ENCODE assay signal across 8 cellular contexts in genomic region chr17:40112191-40112590, GRCh38. TPM values are rescaled to one million over a fixed set of nuclear protein-coding genes. Genes with fewer than 3 reads are reported as not detected.
DNase-seq lines count a peak whose midpoint lies in the region; ATAC-seq, FAIRE-seq and TF ChIP-seq lines count a peak whose summit lies in the region.

No MANE protein-coding gene starts in this region.

- peaks cover 13% of the 10 kb centered on the region for H3K27me3 Mint-ChIP-seq in H9 (ENCODE audit: low read depth)
- no peaks in the 10 kb centered on the region for H3K27me3 Mint-ChIP-seq in activated CD4-positive, alpha-beta memory T cell treated with anti-CD3 and anti-CD28 coated beads for 36 hours

- H3K23me2 ChIP-seq in H9 (ENCODE audit: insufficient read length, low read depth, low read length, poor library complexity, severe bottlenecking) = no peaks in the 10 kb centered on the region

- no peak overlapping the region for H3K4ac ChIP-seq in H9 (ENCODE audit: low read depth, low read length)

- in situ Hi-C loops in GM13976 (cut with MboI; ENCODE audit: low sequenced_read_pairs, unreplicated experiment) = no loop called here

- no peaks in the 10 kb centered on the region; a peak in 2 of 7 replicates for H3K36me3 Mint-ChIP-seq in H9 (ENCODE audit: insufficient read depth in 1 of 3, low read depth in 3 of 3)
- no peaks in the 10 kb centered on the region for H3K36me3 Mint-ChIP-seq in activated CD4-positive, alpha-beta memory T cell treated with anti-CD3 and anti-CD28 coated beads for 36 hours

- TF ChIP-seq CTCF in H9 (conservative IDR thresholded peaks at IDR 0.05) (no peak), hepatocyte (IDR thresholded peaks at IDR 0.05; ENCODE audit: poor library complexity) (no peak), GM13976 (IDR thresholded peaks at IDR 0.05; ENCODE audit: borderline replicate concordance, control extremely low read depth, extremely low read depth, insufficient read depth, missing control alignments) (no peak)

- no peak overlapping the region for H2BK5ac ChIP-seq in H9 (ENCODE audit: insufficient read length, low read length)

- TF ChIP-seq POLR2A in GM12892 (IDR thresholded peaks at IDR 0.05; ENCODE audit: low read depth, low read length) = no peak

- DNase-seq in H9 = no peak
- no peak for DNase-seq in activated CD4-positive, alpha-beta memory T cell treated with anti-CD3 and anti-CD28 coated beads for 36 hours
- DNase-seq in hepatocyte (ENCODE audit: low spot score) = no peak
- no peak for DNase-seq in GM12892 (ENCODE audit: insufficient read length)
- DNase-seq in GM13976 (ENCODE audit: low spot score) = no peak

- H2AFZ ChIP-seq in H9 (ENCODE audit: low read length) (no peak overlapping the region), hepatocyte (no peak overlapping the region)

- H3K9ac ChIP-seq in H9 (ENCODE audit: extremely low read depth, insufficient read length, low read length) (no peak overlapping the region), skeletal muscle tissue (ENCODE audit: low read depth in 1 of 3, low read length in 3 of 3) (peak overlapping the region; percentile 65 to 85 (median 80))

- H3K4me3 ChIP-seq in hepatocyte = no peak overlapping the region
- peak overlapping the region; percentile 36 to 76 (median 67) for H3K4me3 ChIP-seq in skeletal muscle tissue (ENCODE audit: low read length in 3 of 3)

- no peak overlapping the region for H3K56ac ChIP-seq in H9 (ENCODE audit: insufficient read length, low read depth, low read length)

- H3K27me3 ChIP-seq in H9 (ENCODE audit: insufficient read depth, low read length) = peaks cover 2% of the 10 kb centered on the region; the same call in 1 of the 2 replicates
- no peaks in the 10 kb centered on the region for H3K27me3 ChIP-seq in hepatocyte
- H3K27me3 ChIP-seq in skeletal muscle tissue (ENCODE audit: control insufficient read depth in 3 of 3, insufficient read depth in 3 of 3, low read length in 3 of 3) = no peaks in the 10 kb centered on the region

- CTCF ChIA-PET in activated CD4-positive, alpha-beta memory T cell treated with anti-CD3 and anti-CD28 coated beads for 36 hours (lab: Charles Lee) = interaction anchor here (0.6 to 6.3 kb wide), 49 partner anchors 8 to 243 kb away, joined by 3 to 159 read pairs (median 7); partner anchors contain the start of genes CASC3, CDC6, CSF3 and LRRC3C

- no peak overlapping the region for H2BK20ac ChIP-seq in H9 (ENCODE audit: low read depth, low read length, poor library complexity, severe bottlenecking)

- H4K91ac ChIP-seq in H9 (ENCODE audit: insufficient read length, low read depth, low read length) = no peak overlapping the region

- no peak overlapping the region for H3K23ac ChIP-seq in H9 (ENCODE audit: insufficient read length, low read depth, low read length)

- H3K36me3 ChIP-seq in hepatocyte (replicated peaks; ENCODE audit: insufficient read depth, low read depth) = no peaks in the 10 kb centered on the region
- H3K36me3 ChIP-seq in skeletal muscle tissue (ENCODE audit: control insufficient read depth in 3 of 3, insufficient read depth in 3 of 3, low read length in 3 of 3) = no peaks in the 10 kb centered on the region

- H3K79me2 ChIP-seq in H9 (ENCODE audit: insufficient read depth, low read length) (no peaks in the 10 kb centered on the region), hepatocyte (no peaks in the 10 kb centered on the region)

- no peak overlapping the region for H4K8ac ChIP-seq in H9 (replicated peaks; ENCODE audit: insufficient read length, low read depth, low read length)

- no peaks in the 10 kb centered on the region; a peak in 2 of 5 replicates for H3K9me3 Mint-ChIP-seq in H9
- no peaks in the 10 kb centered on the region for H3K9me3 Mint-ChIP-seq in activated CD4-positive, alpha-beta memory T cell treated with anti-CD3 and anti-CD28 coated beads for 36 hours

- H3T11ph ChIP-seq in H9 (ENCODE audit: low read length) = no peak overlapping the region

- H3K9me2 ChIP-seq in hepatocyte (replicated peaks; ENCODE audit: insufficient read depth) = no peaks in the 10 kb centered on the region

- POLR2A ChIA-PET in activated CD4-positive, alpha-beta memory T cell treated with anti-CD3 and anti-CD28 coated beads for 36 hours (lab: Charles Lee) = interaction anchor here (1.3 to 3.7 kb wide), 5 partner anchors 11 to 57 kb away, joined by 3 to 29 read pairs (median 15); partner anchors contain the start of genes CASC3 and NR1D1

- H3K9me3 ChIP-seq in H9 (ENCODE audit: control insufficient read depth, low read depth, low read length) = no peaks in the 10 kb centered on the region
- no peaks in the 10 kb centered on the region for H3K9me3 ChIP-seq in hepatocyte (ENCODE audit: low read depth)
- no peaks in the 10 kb centered on the region for H3K9me3 ChIP-seq in skeletal muscle tissue (ENCODE audit: control insufficient read depth in 3 of 3, low read length in 3 of 3)

- H2AK5ac ChIP-seq in H9 (ENCODE audit: insufficient read length, low read length) = no peak overlapping the region

- no peak overlapping the region for H3K14ac ChIP-seq in H9 (ENCODE audit: insufficient read depth, low read length)

- H4K20me1 ChIP-seq in H9 (ENCODE audit: control insufficient read depth, insufficient read depth, insufficient read length) = no peaks in the 10 kb centered on the region
- H4K20me1 ChIP-seq in hepatocyte (ENCODE audit: insufficient read depth, poor library complexity, severe bottlenecking) = no peaks in the 10 kb centered on the region

- FAIRE-seq in GM12892 (lab: Jason Lieb, UNC) = no peak

- no peak overlapping the region for H4K5ac ChIP-seq in H9 (ENCODE audit: insufficient read length, low read depth, low read length)

- intact Hi-C loops in activated CD4-positive, alpha-beta memory T cell treated with anti-CD3 and anti-CD28 coated beads for 36 hours (cut with micrococcal nuclease) = loop anchor here (2.0 to 5.0 kb wide), 3 partner anchors 29 to 175 kb away; partner anchors contain the start of genes CASC3 and CDC6

- ATAC-seq in HG02798 (IDR thresholded peaks at IDR 0.05; ENCODE audit: poor library complexity, unreplicated experiment) = no peak
- no peak for ATAC-seq in GM19452 (IDR thresholded peaks at IDR 0.05; ENCODE audit: unreplicated experiment)

- peak overlapping the region; percentile 15 for H3K18ac ChIP-seq in H9 (ENCODE audit: insufficient read length, low read depth, low read length)

- peaks cover 21% of the 10 kb centered on the region; the same call in 1 of the 2 replicates for H3K4me1 ChIP-seq in H9 (ENCODE audit: insufficient read depth, low read length)
- H3K4me1 ChIP-seq in hepatocyte (ENCODE audit: insufficient read depth) = peaks cover 72% of the 10 kb centered on the region
- H3K4me1 ChIP-seq in skeletal muscle tissue (ENCODE audit: control insufficient read depth in 3 of 3, insufficient read depth in 3 of 3, low read length in 3 of 3) = peaks cover 70 to 77% (median 75%) of the 10 kb centered on the region in 3 donors

- H3K4me3 Mint-ChIP-seq in H9 = peak overlapping the region in 1 of 2 experiments; percentile 53; a peak in 4 of 5 replicates
- H3K4me3 Mint-ChIP-seq in activated CD4-positive, alpha-beta memory T cell treated with anti-CD3 and anti-CD28 coated beads for 36 hours = no peak overlapping the region

- H3K27ac ChIP-seq in H9 (ENCODE audit: insufficient read length, low read depth, low read length) (no peak overlapping the region), hepatocyte (peak overlapping the region; percentile 76), skeletal muscle tissue (ENCODE audit: low read depth, low read length) (peak overlapping the region; percentile 99)

- no peak overlapping the region for H2BK15ac ChIP-seq in H9 (ENCODE audit: low read depth, low read length)

- no peaks in the 10 kb centered on the region for H3K79me1 ChIP-seq in H9 (ENCODE audit: insufficient read depth, low read depth, low read length, poor library complexity, severe bottlenecking)

- WGBS in H9 (ENCODE audit: extremely low coverage, insufficient read length, low lambda C conversion rate) = no CpG with 5 or more reads among the region's 2 CpGs
- 35% methylated on average over 2 of the region's 2 CpGs for WGBS in hepatocyte (ENCODE audit: low lambda C conversion rate, missing lambda C conversion rate)

- peak overlapping the region; percentile 9 for H3K4me2 ChIP-seq in H9 (ENCODE audit: insufficient read depth, insufficient read length, low read length)
- H3K4me2 ChIP-seq in hepatocyte = peak overlapping the region; percentile 62

- H3K4me1 Mint-ChIP-seq in H9 = peaks cover 72 to 82% of the 10 kb centered on the region in 2 experiments
- peaks cover 58% of the 10 kb centered on the region for H3K4me1 Mint-ChIP-seq in activated CD4-positive, alpha-beta memory T cell treated with anti-CD3 and anti-CD28 coated beads for 36 hours (ENCODE audit: low read depth)

- no peak overlapping the region for H2BK12ac ChIP-seq in H9 (ENCODE audit: insufficient read length, low read depth, low read length)

- peak overlapping the region in 2 of 3 experiments; percentile 73 to 99; a peak in 3 of 7 replicates for H3K27ac Mint-ChIP-seq in H9
- H3K27ac Mint-ChIP-seq in activated CD4-positive, alpha-beta memory T cell treated with anti-CD3 and anti-CD28 coated beads for 36 hours = peak overlapping the region; percentile 92

- no peak overlapping the region for H2BK120ac ChIP-seq in H9 (ENCODE audit: low read depth, low read length, poor library complexity, severe bottlenecking)

RNA-seq across cellular contexts. Expression of gene MSL1, which starts 9.6 kb away (rescaled TPM):
- 101 and 105 TPM in 2 replicates for total RNA-seq in H9 (2021)
- total RNA-seq in activated CD4-positive, alpha-beta memory T cell treated with anti-CD3 and anti-CD28 coated beads for 36 hours = 10 to 100 TPM; 77.9 to 80.6 TPM
- total RNA-seq in hepatocyte = 71.9 and 81.6 TPM in 2 replicates
- 26.7 and 31.4 TPM in 2 replicates for polyA plus RNA-seq in hepatocyte
- total RNA-seq in skeletal muscle tissue = 53.8 TPM
- polyA plus RNA-seq in GM12892 (2012; ENCODE audit: missing spikeins) = 57.4 TPM

RNA-seq across cellular contexts. Expression of gene NR1D1, which starts 11.8 kb away (rescaled TPM):
- total RNA-seq in H9 (2021) (8.6 and 8.7 TPM in 2 replicates), hepatocyte (2.3 and 3.0 TPM in 2 replicates), skeletal muscle tissue (1.0 TPM)
- 1 to 10 TPM; 6.7 to 7.3 TPM for total RNA-seq in activated CD4-positive, alpha-beta memory T cell treated with anti-CD3 and anti-CD28 coated beads for 36 hours
- polyA plus RNA-seq in hepatocyte = 6.9 and 7.1 TPM in 2 replicates
- 1.2 TPM for polyA plus RNA-seq in GM12892 (2012; ENCODE audit: missing spikeins)

RNA-seq across cellular contexts. Expression of gene CASC3, which starts 28.1 kb away (rescaled TPM):
- total RNA-seq in H9 (2021) (123 and 137 TPM in 2 replicates), hepatocyte (26.7 and 30.2 TPM in 2 replicates), skeletal muscle tissue (21.4 TPM)
- 100 to 1,000 TPM in 1 of 2 experiments, 10 to 100 TPM in 1; 96.1 to 102 TPM for total RNA-seq in activated CD4-positive, alpha-beta memory T cell treated with anti-CD3 and anti-CD28 coated beads for 36 hours
- 33.0 and 37.5 TPM in 2 replicates for polyA plus RNA-seq in hepatocyte
- 49.2 TPM for polyA plus RNA-seq in GM12892 (2012; ENCODE audit: missing spikeins)

RNA-seq across cellular contexts. Expression of gene THRA, which starts 49.4 kb away (rescaled TPM):
- total RNA-seq in H9 (2021) (9.8 and 10.1 TPM in 2 replicates), hepatocyte (35.3 and 40.2 TPM in 2 replicates), skeletal muscle tissue (30.8 TPM)
- total RNA-seq in activated CD4-positive, alpha-beta memory T cell treated with anti-CD3 and anti-CD28 coated beads for 36 hours = 10 to 100 TPM; 12.5 to 13.4 TPM
- 20.7 and 22.5 TPM in 2 replicates for polyA plus RNA-seq in hepatocyte
- 1.5 TPM for polyA plus RNA-seq in GM12892 (2012; ENCODE audit: missing spikeins)

RNA-seq across cellular contexts. Expression of gene MED24, which starts 58.0 kb away (rescaled TPM):
- total RNA-seq in H9 (2021) (104 and 105 TPM in 2 replicates), hepatocyte (55.7 and 66.8 TPM in 2 replicates), skeletal muscle tissue (25.6 TPM)
- total RNA-seq in activated CD4-positive, alpha-beta memory T cell treated with anti-CD3 and anti-CD28 coated beads for 36 hours = 10 to 100 TPM; 89.2 to 99.9 TPM
- polyA plus RNA-seq in hepatocyte = 69.8 and 69.9 TPM in 2 replicates
- 47.6 TPM for polyA plus RNA-seq in GM12892 (2012; ENCODE audit: missing spikeins)
